Comparison of ENCODE assay signal across 13 cellular contexts in genomic region chr3:55597638-55598037, GRCh38.
A peak's percentile ranks its signal among the peaks of the same experiment; 100 is the strongest.
DNase-seq lines count a peak whose midpoint lies in the region; ATAC-seq and TF ChIP-seq lines count a peak whose summit lies in the region.
"Had no signal": no experiment of that assay in that cellular context is flagged by ENCODE, and none has a peak within 500 bp of the region (broad histone marks: within the 10 kb centered on the region; RNA-seq: fewer than 3 reads in every experiment).

No MANE protein-coding gene starts in this region.

- H2BK5ac ChIP-seq in IMR-90 (ENCODE audit: low read depth, low read length, poor library complexity, severe bottlenecking), result no peak overlapping the region

- POLR2A ChIA-PET in IMR-90 (lab: Charles Lee; ENCODE audit: unreplicated experiment), result no interaction called here
- POLR2A ChIA-PET in PC-9 (lab: Charles Lee; ENCODE audit: unreplicated experiment), result interaction anchor here (0.7 to 1.0 kb wide), 2 partner anchors 46 to 94 kb away, joined by 6 to 9 read pairs; no protein-coding TSS in a partner anchor
- POLR2A ChIA-PET in OCI-LY7 (lab: Charles Lee), result no interaction called here

- no peaks in the 10 kb centered on the region for H3K36me3 ChIP-seq in IMR-90 (ENCODE audit: control insufficient read depth, insufficient read depth, low read length)
- peaks cover 12% of the 10 kb centered on the region for H3K36me3 ChIP-seq in PC-9 (ENCODE audit: low read depth)
- H3K36me3 ChIP-seq in right lobe of liver, result no peaks in the 10 kb centered on the region
- H3K36me3 ChIP-seq in OCI-LY7 (ENCODE audit: insufficient read depth, low read length), result no peaks in the 10 kb centered on the region
- H3K36me3 ChIP-seq: BE2C had no signal

- intact Hi-C loops in IMR-90 (cut with micrococcal nuclease), result no loop called here
- intact Hi-C loops in PC-9 (cut with micrococcal nuclease; ENCODE audit: unreplicated experiment), result loop anchor here (1.0 to 10.0 kb wide), 5 partner anchors 23 to 743 kb away; partner anchors contain the start of gene WNT5A
- intact Hi-C loops in right lobe of liver (cut with DNase I), result no loop called here
- intact Hi-C loops in OCI-LY7 (cut with micrococcal nuclease; ENCODE audit: unreplicated experiment), result no loop called here

- H3K14ac ChIP-seq in IMR-90 (replicated peaks; ENCODE audit: low read depth, low read length), result no peak overlapping the region

- H3K27ac ChIP-seq in IMR-90 (ENCODE audit: insufficient read depth, low read length), result no peak overlapping the region
- peak overlapping the region; percentile 99 for H3K27ac ChIP-seq in PC-9
- no peak overlapping the region for H3K27ac ChIP-seq in right lobe of liver
- H3K27ac ChIP-seq in OCI-LY7 (ENCODE audit: low read depth, low read length, poor library complexity, severe bottlenecking), result no peak overlapping the region
- H3K27ac ChIP-seq: C4-2B had no signal

- no peak overlapping the region for H3K9ac ChIP-seq in IMR-90 (ENCODE audit: low read depth, low read length)

- CTCF ChIA-PET in IMR-90 (lab: Yijun Ruan, JAX) (no interaction called here), PC-9 (lab: Charles Lee) (interaction anchor here (0.6 to 1.0 kb wide), 3 partner anchors 25 to 123 kb away, joined by 3 to 4 read pairs (median 3); no protein-coding TSS in a partner anchor), OCI-LY7 (lab: Charles Lee; ENCODE audit: unreplicated experiment) (no interaction called here)

- H2AFZ ChIP-seq in IMR-90 (replicated peaks; ENCODE audit: low read length, poor library complexity) (no peak overlapping the region), PC-9 (no peak overlapping the region), OCI-LY7 (ENCODE audit: low read length) (no peak overlapping the region)
- H2AFZ ChIP-seq: GM23338 had no signal

- no peak overlapping the region for H4K8ac ChIP-seq in IMR-90 (ENCODE audit: low read depth in 2 of 2, low read length in 2 of 2)

- no peak overlapping the region for H4K5ac ChIP-seq in IMR-90 (ENCODE audit: low read depth, low read length)

- H3K9me1 ChIP-seq in IMR-90 (ENCODE audit: insufficient read depth, low read length), result no peaks in the 10 kb centered on the region

- no peak overlapping the region for H3K4ac ChIP-seq in IMR-90 (ENCODE audit: low read depth, low read length)

- no peak for TF ChIP-seq RAD21 in IMR-90 (IDR thresholded peaks at IDR 0.05; ENCODE audit: low read length)

- H3K79me2 ChIP-seq in PC-9 (ENCODE audit: low read depth) (peaks cover 24% of the 10 kb centered on the region), OCI-LY7 (ENCODE audit: insufficient read depth, low read depth, low read length) (no peaks in the 10 kb centered on the region)

- H4K91ac ChIP-seq in IMR-90 (ENCODE audit: insufficient read depth, low read depth, low read length), result no peak overlapping the region

- no peaks in the 10 kb centered on the region for H3K4me1 ChIP-seq in IMR-90 (ENCODE audit: control insufficient read depth, insufficient read depth, low read length)
- peaks cover 68% of the 10 kb centered on the region for H3K4me1 ChIP-seq in PC-9 (replicated peaks; ENCODE audit: insufficient read depth)
- no peaks in the 10 kb centered on the region for H3K4me1 ChIP-seq in right lobe of liver
- H3K4me1 ChIP-seq in OCI-LY7 (ENCODE audit: insufficient read depth, low read length, poor library complexity, severe bottlenecking), result peaks cover 6% of the 10 kb centered on the region
- H3K4me1 ChIP-seq: BE2C had no signal

- H3K27me3 ChIP-seq in IMR-90 (ENCODE audit: control insufficient read depth, insufficient read depth, low read length) (peaks cover 4% of the 10 kb centered on the region), PC-9 (ENCODE audit: insufficient read depth, low read depth) (no peaks in the 10 kb centered on the region), right lobe of liver (no peaks in the 10 kb centered on the region)
- H3K27me3 ChIP-seq: BE2C had no signal

- no peak overlapping the region for H3K4me2 ChIP-seq in IMR-90 (ENCODE audit: low read depth, low read length)
- peak overlapping the region; percentile 87 for H3K4me2 ChIP-seq in PC-9
- no peak overlapping the region for H3K4me2 ChIP-seq in OCI-LY7 (ENCODE audit: low read length)
- H3K4me2 ChIP-seq: GM23338 had no signal

- dilution Hi-C loops in IMR-90 (cut with HindIII; ENCODE audit: low sequenced_read_pairs, unreplicated experiment), result no loop called here

- H2BK20ac ChIP-seq in IMR-90 (ENCODE audit: low read depth, low read length), result no peak overlapping the region

- ATAC-seq in IMR-90 (ENCODE audit: low read depth) (no peak), right lobe of liver (peak; percentile 80 to 96 (median 91))
- ATAC-seq: GM23338 had no signal

- H2BK15ac ChIP-seq in IMR-90 (ENCODE audit: low read depth, low read length), result no peak overlapping the region

- H4K20me1 ChIP-seq in IMR-90 (ENCODE audit: insufficient read depth, low read length) (no peaks in the 10 kb centered on the region), PC-9 (ENCODE audit: insufficient read depth) (no peaks in the 10 kb centered on the region), OCI-LY7 (ENCODE audit: insufficient read depth, low read length) (no peaks in the 10 kb centered on the region)

- H3K4me3 ChIP-seq in IMR-90 (ENCODE audit: insufficient read depth, low read depth, low read length), result no peak overlapping the region
- peak overlapping the region; percentile 63; the same call in 1 of the 2 replicates for H3K4me3 ChIP-seq in PC-9
- H3K4me3 ChIP-seq in epithelial cell of esophagus (ENCODE audit: low read length), result no peak overlapping the region
- H3K4me3 ChIP-seq in right lobe of liver, result no peak overlapping the region
- no peak overlapping the region for H3K4me3 ChIP-seq in OCI-LY7 (ENCODE audit: low read depth, low read length, poor library complexity, severe bottlenecking)
- H3K4me3 ChIP-seq: GM23338 had no signal

- no peak overlapping the region for H2AK5ac ChIP-seq in IMR-90 (ENCODE audit: low read depth, low read length)

- H2AK9ac ChIP-seq in IMR-90 (replicated peaks; ENCODE audit: low read depth, low read length, poor library complexity), result no peak overlapping the region

- no peak overlapping the region for H3K23ac ChIP-seq in IMR-90 (ENCODE audit: low read depth, low read length)

- TF ChIP-seq POLR2A in IMR-90 (IDR thresholded peaks at IDR 0.05; ENCODE audit: low read depth, low read length) (no peak), right lobe of liver (IDR thresholded peaks at IDR 0.05) (no peak)

- DNase-seq in IMR-90, result no peak
- peak; percentile 67 to 99 for DNase-seq in PC-9
- DNase-seq in epithelial cell of esophagus (ENCODE audit: low read depth), result peak; percentile 30
- DNase-seq in right lobe of liver, result peak in 1 of 3 donors; percentile 66
- DNase-seq in midbrain (lab: John Stamatoyannopoulos, UW), result no peak
- DNase-seq in OCI-LY7 (ENCODE audit: low spot score), result no peak
- no peak for DNase-seq in ACHN
- DNase-seq: BE2C; CD4-positive, alpha-beta memory T cell; DMS79; HCEC 1CT had no signal

- in situ Hi-C loops in IMR-90 (cut with MboI; ENCODE audit: low sequenced_read_pairs), result no loop called here
- in situ Hi-C loops in ACHN (cut with HindIII; ENCODE audit: low pct_ligation_motif_present, low pct_unique_long_range_greater_than_20kb, low sequenced_read_pairs), result no loop called here

- 83% methylated on average over 2 of the region's 3 CpGs; no CpG with 5 or more reads in 1 of the 2 experiments for WGBS in IMR-90 (ENCODE audit: extremely low coverage in 2 of 2, insufficient read length in 1 of 2), 2 experiments
- WGBS in right lobe of liver (ENCODE audit: insufficient coverage, low coverage, low lambda C conversion rate, missing lambda C conversion rate), result 43% methylated on average over 3 of the region's 3 CpGs

- peaks cover 37% of the 10 kb centered on the region for H3F3A ChIP-seq in PC-9 (ENCODE audit: insufficient read depth, low read depth)

- 0 out of 2 replicates have a peak overlapping the region, but pooled peaks have one; percentile 5 for H3K56ac ChIP-seq in IMR-90 (ENCODE audit: extremely low read depth, insufficient read depth, low read length)

- BruUV-seq in IMR-90 (replicated peaks; lab: Mats Ljungman, UMichigan), result no TSS peak
- BruUV-seq in PC-9 (replicated peaks; lab: Mats Ljungman, UMichigan), result no TSS peak
- BruUV-seq in OCI-LY7 (replicated peaks; lab: Mats Ljungman, UMichigan), result no TSS peak

- H3K9me3 ChIP-seq in IMR-90 (ENCODE audit: control insufficient read depth, insufficient read depth, low read length) (no peaks in the 10 kb centered on the region), PC-9 (ENCODE audit: insufficient read depth, low read depth) (0 out of 2 replicates have a peak, but pooled peaks cover 4% of the 10 kb centered on the region), right lobe of liver (no peaks in the 10 kb centered on the region), OCI-LY7 (ENCODE audit: low read length) (no peaks in the 10 kb centered on the region)
- H3K9me3 ChIP-seq: BE2C had no signal

- H2BK120ac ChIP-seq in IMR-90 (ENCODE audit: low read depth, low read length), result no peak overlapping the region

- no peaks in the 10 kb centered on the region for H3K79me1 ChIP-seq in IMR-90 (ENCODE audit: low read depth in 1 of 2, low read length in 2 of 2)

- H3K9me2 ChIP-seq in PC-9 (ENCODE audit: insufficient read depth), result no peaks in the 10 kb centered on the region
- no peaks in the 10 kb centered on the region for H3K9me2 ChIP-seq in OCI-LY7 (ENCODE audit: insufficient read depth, low read length)

- TF ChIP-seq CTCF in IMR-90 (conservative IDR thresholded peaks at IDR 0.05; ENCODE audit: low read depth, low read length) (no peak), PC-9 (conservative IDR thresholded peaks at IDR 0.05) (no peak), epithelial cell of esophagus (IDR thresholded peaks at IDR 0.05; ENCODE audit: insufficient read depth, low read depth, low read length, missing control alignments) (no peak), right lobe of liver (IDR thresholded peaks at IDR 0.05) (no peak), OCI-LY7 (conservative IDR thresholded peaks at IDR 0.05; ENCODE audit: low read length) (no peak)

- no peak overlapping the region for H3K18ac ChIP-seq in IMR-90 (ENCODE audit: low read depth, low read length)

TF ChIP-seq in IMR-90, 13 proteins besides CTCF, POLR2A, EP300 and RAD21:
- no peak for TF ChIP-seq RCOR1 (IDR thresholded peaks at IDR 0.05; ENCODE audit: insufficient replicate concordance, low read length)
- no peak for TF ChIP-seq MAFK (IDR thresholded peaks at IDR 0.05; ENCODE audit: low read depth, low read length)

Comparison
In these comparisons a context has a peak if more than half of its experiments do, and no peak if none do; other contexts are left out.
1. DNase-seq: peak in PC-9 (2 of 2) and epithelial cell of esophagus (single experiment); none in IMR-90 (single experiment), midbrain (single experiment), OCI-LY7 (single experiment) and ACHN (single experiment).